23 cellular contexts compared by ENCODE assay signal in the genomic region with DNA sequence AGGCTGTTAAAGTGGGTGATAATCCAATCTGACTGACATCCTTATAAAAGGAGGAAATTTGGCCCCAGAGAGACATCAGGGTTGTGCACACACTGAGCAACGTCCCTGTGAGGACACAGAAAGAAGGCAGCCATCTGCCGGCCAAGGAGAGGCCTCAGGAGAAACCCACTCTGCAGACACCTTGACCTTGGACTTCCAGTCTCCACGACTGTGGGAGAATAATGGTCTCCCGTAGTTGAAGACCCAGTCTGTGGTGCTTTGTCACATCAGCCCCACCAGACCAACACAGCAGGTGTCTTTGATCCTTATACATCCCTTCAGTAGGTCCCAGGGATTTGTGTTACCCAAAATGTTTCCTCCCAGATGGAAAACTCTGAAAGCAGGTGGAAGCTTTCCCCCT. TPM values are rescaled to one million over a fixed set of nuclear protein-coding genes. Genes with fewer than 3 reads are reported as not detected.
DNase-seq lines count a peak whose midpoint lies in the region; ATAC-seq, FAIRE-seq and TF ChIP-seq lines count a peak whose summit lies in the region.
"Had no signal": no experiment of that assay in that cellular context is flagged by ENCODE, and none has a peak within 500 bp of the region (broad histone marks: within the 10 kb centered on the region; RNA-seq: fewer than 3 reads in every experiment).

No MANE protein-coding gene starts in this region.

- no peak overlapping the region; the same call in 1 of the 2 replicates for H2BK12ac ChIP-seq in H1 (ENCODE audit: low read depth, low read length)

- no peak overlapping the region for H3K4ac ChIP-seq in H1 (replicated peaks; ENCODE audit: insufficient read length, low read depth, low read length)

- H3K9me2 ChIP-seq in GM23338 (ENCODE audit: insufficient read depth) = no peaks in the 10 kb centered on the region
- H3K9me2 ChIP-seq in Karpas-422 (replicated peaks; ENCODE audit: insufficient read depth, low read length) = no peaks in the 10 kb centered on the region

- H2AFZ ChIP-seq in GM23338 (peak overlapping the region; percentile 86), H1 (ENCODE audit: low read length) (no peak overlapping the region), Karpas-422 (ENCODE audit: low read length) (no peak overlapping the region)

- H3K23ac ChIP-seq in H1 (ENCODE audit: insufficient read length) = no peak overlapping the region

- H3K36me3 ChIP-seq in GM23338 (ENCODE audit: insufficient read depth) (no peaks in the 10 kb centered on the region), HEK293 (ENCODE audit: control insufficient read depth in 2 of 2, insufficient read depth in 1 of 2, low read length in 2 of 2) (no peaks in the 10 kb centered on the region), WERI-Rb-1 (no peaks in the 10 kb centered on the region; the same call in 1 of the 2 replicates), H1 (ENCODE audit: control insufficient read depth in 2 of 4, insufficient read depth in 4 of 4, low read length in 3 of 4) (no peaks in the 10 kb centered on the region), Karpas-422 (ENCODE audit: insufficient read depth, low read length) (no peaks in the 10 kb centered on the region)
- H3K36me3 ChIP-seq: BE2C had no signal

- WGBS in H1 (ENCODE audit: extremely low coverage in 1 of 2, insufficient coverage in 1 of 2, insufficient read length in 1 of 2, insufficient replicate concordance in 2 of 2, low coverage in 1 of 2, low lambda C conversion rate in 2 of 2, missing lambda C conversion rate in 1 of 2), 2 experiments = 85% methylated on average over 4 of the region's 4 CpGs; no CpG with 5 or more reads in 1 of the 2 experiments

- H3K23me2 ChIP-seq in H1 (ENCODE audit: low read depth, low read length) = peaks cover 7% of the 10 kb centered on the region

- H4K5ac ChIP-seq in H1 (ENCODE audit: insufficient read length, low read depth, low read length) = no peak overlapping the region

- ATAC-seq in GM23338 = no peak
- no peak for ATAC-seq in HG02571 (IDR thresholded peaks at IDR 0.05; ENCODE audit: unreplicated experiment)

- TF ChIP-seq RAD21 in H1 (IDR thresholded peaks at IDR 0.05 in 1 of 2, conservative IDR thresholded peaks at IDR 0.05 in 1 of 2; ENCODE audit: low read depth in 2 of 2, low read length in 2 of 2) = no peak

- H3K4me2 ChIP-seq in GM23338 (no peak overlapping the region), H1 (ENCODE audit: insufficient read depth in 1 of 2, low read depth in 2 of 2, low read length in 2 of 2) (peak overlapping the region; percentile 13 to 43; a peak in 3 of 4 replicates), Karpas-422 (ENCODE audit: low read depth, low read length, poor library complexity, severe bottlenecking) (no peak overlapping the region)

- no peaks in the 10 kb centered on the region for H3K9me3 Mint-ChIP-seq in GM23338
- H3K9me3 Mint-ChIP-seq: CD8-positive, alpha-beta memory T cell; H9 had no signal

- H4K20me1 ChIP-seq in GM23338 (replicated peaks; ENCODE audit: insufficient read depth) = no peaks in the 10 kb centered on the region
- H4K20me1 ChIP-seq in H1 (replicated peaks in 1 of 2; ENCODE audit: control insufficient read depth in 1 of 2, insufficient read depth in 2 of 2, low read length in 2 of 2) = no peaks in the 10 kb centered on the region
- H4K20me1 ChIP-seq in Karpas-422 (ENCODE audit: insufficient read depth, low read depth, low read length) = no peaks in the 10 kb centered on the region

- H3K79me2 ChIP-seq in GM23338 (replicated peaks; ENCODE audit: insufficient read depth) (peaks cover 2% of the 10 kb centered on the region; the same call in 1 of the 2 replicates), H1 (ENCODE audit: control insufficient read depth in 1 of 2, insufficient read depth in 2 of 2, low read length in 2 of 2) (no peaks in the 10 kb centered on the region), Karpas-422 (ENCODE audit: low read length) (no peaks in the 10 kb centered on the region)

- H4K8ac ChIP-seq in H1 (ENCODE audit: extremely low read depth, insufficient read depth, low read length) = no peak overlapping the region

- H3K27me3 Mint-ChIP-seq in GM23338 (ENCODE audit: insufficient read depth, low read depth, poor library complexity) = peaks cover 14% of the 10 kb centered on the region

- no peak overlapping the region for H3K27ac ChIP-seq in GM23338 (ENCODE audit: low read depth)
- no peak overlapping the region for H3K27ac ChIP-seq in HEK293 (ENCODE audit: extremely low read depth, low read depth, low read length)
- H3K27ac ChIP-seq in WERI-Rb-1 = no peak overlapping the region
- no peak overlapping the region for H3K27ac ChIP-seq in H1 (ENCODE audit: low read depth, low read length)
- no peak overlapping the region for H3K27ac ChIP-seq in Karpas-422 (ENCODE audit: low read length)

- no peak overlapping the region for H4K91ac ChIP-seq in H1 (replicated peaks; ENCODE audit: insufficient read length, low read length)

- no peak overlapping the region for H2AK5ac ChIP-seq in H1 (ENCODE audit: low read depth, low read length)

- no peak overlapping the region for H3K27ac Mint-ChIP-seq in GM23338
- H3K27ac Mint-ChIP-seq: CD4-positive, CD25-positive, alpha-beta regulatory T cell had no signal

- no peak for FAIRE-seq in H1 (lab: Jason Lieb, UNC)
- FAIRE-seq: A204.1, GM12892, GM18507 had no signal

- H3K9ac ChIP-seq in H1 (replicated peaks in 1 of 4; ENCODE audit: extremely low read depth in 1 of 4, low read depth in 3 of 4, low read length in 3 of 4) = no peak overlapping the region
- no peak overlapping the region for H3K9ac ChIP-seq in Karpas-422 (ENCODE audit: low read length)

- POLR2A ChIA-PET in HEK293 (lab: Yijun Ruan, JAX) (interaction anchor here (1.5 to 2.9 kb wide), 2 partner anchors 16 to 17 kb away, joined by 7 to 13 read pairs; partner anchors contain the start of gene TMEM50B), H1 (lab: Charles Lee; ENCODE audit: partially characterized antibody) (interaction anchor here (0.9 to 1.9 kb wide), 7 partner anchors 10 to 49 kb away, joined by 3 to 8 read pairs (median 3); partner anchors contain the start of gene TMEM50B)

- TF ChIP-seq CTCF in GM23338 (conservative IDR thresholded peaks at IDR 0.05; ENCODE audit: low read depth in 2 of 2) (no peak), HEK293 (tag by site-specific recombination; IDR thresholded peaks at IDR 0.05) (no peak), WERI-Rb-1 (IDR thresholded peaks at IDR 0.05; ENCODE audit: low read depth, low read length) (no peak), H1 (IDR thresholded peaks at IDR 0.05; ENCODE audit: control extremely low read depth in 1 of 3, insufficient read depth in 1 of 3, low read depth in 1 of 3, low read length in 3 of 3) (no peak)

- no peaks in the 10 kb centered on the region for H3K27me3 ChIP-seq in GM23338 (ENCODE audit: insufficient read depth)
- H3K27me3 ChIP-seq in WERI-Rb-1 (ENCODE audit: insufficient read depth, low read depth, severe bottlenecking) = no peaks in the 10 kb centered on the region
- H3K27me3 ChIP-seq in H1 (replicated peaks in 1 of 4; ENCODE audit: control insufficient read depth in 3 of 4, extremely low read depth in 1 of 4, insufficient read depth in 3 of 4, low read length in 3 of 4) = no peaks in the 10 kb centered on the region
- no peaks in the 10 kb centered on the region for H3K27me3 ChIP-seq in Karpas-422 (ENCODE audit: low read length)
- H3K27me3 ChIP-seq: BE2C had no signal

- no peak overlapping the region; the same call in 1 of the 2 replicates for H2BK5ac ChIP-seq in H1 (ENCODE audit: low read depth, low read length)

- no peak overlapping the region for H2BK15ac ChIP-seq in H1 (ENCODE audit: low read length)

- H3K4me3 Mint-ChIP-seq in GM23338 = no peak overlapping the region

- H3K4me1 ChIP-seq in GM23338 (ENCODE audit: insufficient read depth) (peaks cover 3% of the 10 kb centered on the region), HEK293 (ENCODE audit: control insufficient read depth, insufficient read depth, low read length) (no peaks in the 10 kb centered on the region; the same call in 1 of the 2 replicates), H1 (replicated peaks in 1 of 4; ENCODE audit: control insufficient read depth in 3 of 4, insufficient read depth in 4 of 4, low read length in 3 of 4) (peaks cover 0 to 8% (median 0%) of the 10 kb centered on the region in 4 experiments; a peak in 1 of 7 replicates), Karpas-422 (ENCODE audit: low read length) (peaks cover 9% of the 10 kb centered on the region)
- H3K4me1 ChIP-seq: BE2C had no signal

- TF ChIP-seq EP300 in H1 (IDR thresholded peaks at IDR 0.05; ENCODE audit: borderline replicate concordance in 1 of 2, low read depth in 2 of 2, low read length in 2 of 2) = no peak

- H3K4me3 ChIP-seq in GM23338 = no peak overlapping the region
- no peak overlapping the region for H3K4me3 ChIP-seq in HEK293 (ENCODE audit: low read depth, low read length)
- H3K4me3 ChIP-seq in WERI-Rb-1 (ENCODE audit: low read depth, low read length) = no peak overlapping the region
- H3K4me3 ChIP-seq in H1 (ENCODE audit: extremely low read depth in 1 of 4, insufficient read depth in 2 of 4, low read depth in 3 of 4, low read length in 4 of 4) = no peak overlapping the region
- no peak overlapping the region for H3K4me3 ChIP-seq in Karpas-422 (ENCODE audit: low read length)

- H3K4me1 Mint-ChIP-seq in GM23338 = peaks cover 17% of the 10 kb centered on the region

- no peaks in the 10 kb centered on the region for H3K36me3 Mint-ChIP-seq in GM23338 (ENCODE audit: low read depth)
- H3K36me3 Mint-ChIP-seq: CD4-positive, CD25-positive, alpha-beta regulatory T cell had no signal

- H3K56ac ChIP-seq in H1 (replicated peaks; ENCODE audit: insufficient read length, low read depth, low read length) = no peak overlapping the region

- DNase-seq in GM23338 (ENCODE audit: low spot score) (no peak), WERI-Rb-1 (peak; percentile 35), H1 (ENCODE audit: low read depth in 1 of 2, low spot score in 2 of 2) (no peak), Karpas-422 (no peak), NCI-H1417 treated with DMSO at 0.1 percent for 48 hours (lab: John Stamatoyannopoulos, UW) (no peak)
- DNase-seq: ACHN; BE2C; C1 segment of cervical spinal cord; CD4-positive, CD25-positive, alpha-beta regulatory T cell; CD8-positive, alpha-beta memory T cell; COR-L47; DMS153; DMS79; GDM1; GOT3; IMR-90; KBM-7 had no signal

- H2BK20ac ChIP-seq in H1 (ENCODE audit: low read length) = no peak overlapping the region

- H3K79me1 ChIP-seq in H1 (ENCODE audit: low read depth, low read length) = no peaks in the 10 kb centered on the region

- H3K18ac ChIP-seq in H1 (ENCODE audit: extremely low read depth, low read length) = no peak overlapping the region

- H2BK120ac ChIP-seq in H1 (replicated peaks; ENCODE audit: low read depth, low read length) = no peak overlapping the region

- H3K14ac ChIP-seq in H1 (ENCODE audit: insufficient read length) = no peak overlapping the region

- H3F3A ChIP-seq in GM23338 (replicated peaks; ENCODE audit: low read depth) = peaks cover 8% of the 10 kb centered on the region; the same call in 1 of the 2 replicates

- H3K9me3 ChIP-seq in HEK293 (ENCODE audit: control insufficient read depth, insufficient read depth, low read depth, low read length) (no peaks in the 10 kb centered on the region), WERI-Rb-1 (ENCODE audit: severe bottlenecking) (peaks cover 10% of the 10 kb centered on the region), H1 (ENCODE audit: insufficient read depth in 2 of 2, low read depth in 1 of 2, low read length in 1 of 2) (no peaks in the 10 kb centered on the region), Karpas-422 (ENCODE audit: low read length) (no peaks in the 10 kb centered on the region)
- H3K9me3 ChIP-seq: BE2C had no signal

- CTCF ChIA-PET in HEK293 (lab: Yijun Ruan, JAX) = no interaction called here
- CTCF ChIA-PET in H1 (lab: Charles Lee; ENCODE audit: partially characterized antibody) = interaction anchor here (1.3 to 1.4 kb wide), 2 partner anchors 15 to 110 kb away, joined by 4 to 6 read pairs; no protein-coding TSS in a partner anchor

- TF ChIP-seq POLR2A in H1 (IDR thresholded peaks at IDR 0.05; ENCODE audit: control extremely low read depth in 1 of 2, low read depth in 2 of 2, low read length in 2 of 2) = no peak

RNA-seq across cellular contexts. Expression of gene DNAJC28, which starts 4.2 kb away (rescaled TPM):
- total RNA-seq in GM23338 (2014; rRNA removed; shearing (Covaris generic)) = 2.5 and 5.0 TPM in 2 replicates
- polyA plus RNA-seq in GM23338 (2016; fragmentation: Nextera tagmentation; extraction: Ambion mirVana) (3.8 and 6.6 TPM in 2 replicates), H1 (2011; rRNA removed) (0.75 and 0.97 TPM in 2 replicates)
- 4.2 and 4.3 TPM in 2 replicates for total RNA-seq in H1 (2021; fragmentation: NEBNext Ultra II Directional; extraction: Animal tissue kit (Norgen Biotek cat#: 25700))
- 2.9 TPM for polyA plus RNA-seq in H1 (2011; cell fraction: cytosol; rRNA removed)
- 0.51 TPM for polyA plus RNA-seq in H1 (2011; cell fraction: nucleus; rRNA removed)
- polyA plus RNA-seq in H1 (2012, experiment 1 of 2) = 1.8 to 3.8 TPM (median 2.8 TPM) in 4 replicates
- 0.50 TPM for polyA plus RNA-seq in H1 (2012, experiment 2 of 2)
- polyA plus RNA-seq in H1 (2013, experiment 1 of 2) = 3.9 TPM
- polyA plus RNA-seq in H1 (2013, experiment 2 of 2) = 4.2 TPM
- polyA minus RNA-seq in H1 (2011; rRNA and poly(A)+ RNA removed) = 0.82 and 0.98 TPM in 2 replicates
- 0.51 TPM for polyA minus RNA-seq in H1 (2011; cell fraction: cytosol; rRNA and poly(A)+ RNA removed)
- polyA minus RNA-seq in H1 (2011; cell fraction: nucleus; rRNA and poly(A)+ RNA removed) = 2.1 TPM
- 0.22 and 0.25 TPM in 2 replicates for total RNA-seq in Karpas-422 (2014; rRNA removed; shearing (Covaris generic); ENCODE audit: low replicate concordance)

RNA-seq across cellular contexts. Expression of gene TMEM50B, which starts 16.0 kb away (rescaled TPM):
- 19.1 and 25.1 TPM in 2 replicates for total RNA-seq in GM23338 (2014; rRNA removed; shearing (Covaris generic))
- polyA plus RNA-seq in GM23338 (2016; fragmentation: Nextera tagmentation; extraction: Ambion mirVana) = 26.1 and 27.6 TPM in 2 replicates
- total RNA-seq in H1 (2021; fragmentation: NEBNext Ultra II Directional; extraction: Animal tissue kit (Norgen Biotek cat#: 25700)) = 16.8 and 17.8 TPM in 2 replicates
- polyA plus RNA-seq in H1 (2011; rRNA removed) = 20.5 and 21.9 TPM in 2 replicates
- polyA plus RNA-seq in H1 (2011; cell fraction: cytosol; rRNA removed) = 33.1 TPM
- polyA plus RNA-seq in H1 (2011; cell fraction: nucleus; rRNA removed) = 43.9 TPM
- 14.6 to 20.9 TPM (median 17.7 TPM) in 4 replicates for polyA plus RNA-seq in H1 (2012, experiment 1 of 2)
- 3.9 TPM for polyA plus RNA-seq in H1 (2012, experiment 2 of 2)
- 12.8 TPM for polyA plus RNA-seq in H1 (2013, experiment 1 of 2)
- 12.5 TPM for polyA plus RNA-seq in H1 (2013, experiment 2 of 2)
- 8.7 and 11.9 TPM in 2 replicates for polyA minus RNA-seq in H1 (2011; rRNA and poly(A)+ RNA removed)
- 5.6 TPM for polyA minus RNA-seq in H1 (2011; cell fraction: cytosol; rRNA and poly(A)+ RNA removed)
- 15.8 TPM for polyA minus RNA-seq in H1 (2011; cell fraction: nucleus; rRNA and poly(A)+ RNA removed)
- total RNA-seq in Karpas-422 (2014; rRNA removed; shearing (Covaris generic); ENCODE audit: low replicate concordance) = 39.9 and 57.5 TPM in 2 replicates

RNA-seq across cellular contexts. Expression of gene GART, which starts 46.2 kb away (rescaled TPM):
- 224 and 270 TPM in 2 replicates for total RNA-seq in GM23338 (2014; rRNA removed; shearing (Covaris generic))
- polyA plus RNA-seq in GM23338 (2016; fragmentation: Nextera tagmentation; extraction: Ambion mirVana) (86.3 and 87.6 TPM in 2 replicates), H1 (2011; rRNA removed) (20.6 and 23.1 TPM in 2 replicates)
- 231 TPM in 2 replicates for total RNA-seq in H1 (2021; fragmentation: NEBNext Ultra II Directional; extraction: Animal tissue kit (Norgen Biotek cat#: 25700))
- polyA plus RNA-seq in H1 (2011; cell fraction: cytosol; rRNA removed) = 32.4 TPM
- 34.4 TPM for polyA plus RNA-seq in H1 (2011; cell fraction: nucleus; rRNA removed)
- polyA plus RNA-seq in H1 (2012, experiment 1 of 2) = 102 to 135 TPM (median 114 TPM) in 4 replicates
- 31.4 TPM for polyA plus RNA-seq in H1 (2012, experiment 2 of 2)
- 104 TPM for polyA plus RNA-seq in H1 (2013, experiment 1 of 2)
- polyA plus RNA-seq in H1 (2013, experiment 2 of 2) = 101 TPM
- 44.5 and 61.3 TPM in 2 replicates for polyA minus RNA-seq in H1 (2011; rRNA and poly(A)+ RNA removed)
- polyA minus RNA-seq in H1 (2011; cell fraction: cytosol; rRNA and poly(A)+ RNA removed) = 44.6 TPM
- polyA minus RNA-seq in H1 (2011; cell fraction: nucleus; rRNA and poly(A)+ RNA removed) = 64.5 TPM
- 117 and 119 TPM in 2 replicates for total RNA-seq in Karpas-422 (2014; rRNA removed; shearing (Covaris generic); ENCODE audit: low replicate concordance)

RNA-seq across cellular contexts. Expression of gene SON, which starts 47.1 kb away (rescaled TPM):
- total RNA-seq in GM23338 (2014; rRNA removed; shearing (Covaris generic)) = 361 and 362 TPM in 2 replicates
- polyA plus RNA-seq in GM23338 (2016; fragmentation: Nextera tagmentation; extraction: Ambion mirVana) (1,421 and 1,477 TPM in 2 replicates), H1 (2011; rRNA removed) (113 and 122 TPM in 2 replicates)
- 270 and 274 TPM in 2 replicates for total RNA-seq in H1 (2021; fragmentation: NEBNext Ultra II Directional; extraction: Animal tissue kit (Norgen Biotek cat#: 25700))
- polyA plus RNA-seq in H1 (2011; cell fraction: cytosol; rRNA removed) = 90.3 TPM
- polyA plus RNA-seq in H1 (2011; cell fraction: nucleus; rRNA removed) = 187 TPM
- polyA plus RNA-seq in H1 (2012, experiment 1 of 2) = 131 to 257 TPM (median 167 TPM) in 4 replicates
- polyA plus RNA-seq in H1 (2012, experiment 2 of 2) = 17.8 TPM
- 114 TPM for polyA plus RNA-seq in H1 (2013, experiment 1 of 2)
- 94.2 TPM for polyA plus RNA-seq in H1 (2013, experiment 2 of 2)
- 310 and 447 TPM in 2 replicates for polyA minus RNA-seq in H1 (2011; rRNA and poly(A)+ RNA removed)
- polyA minus RNA-seq in H1 (2011; cell fraction: cytosol; rRNA and poly(A)+ RNA removed) = 151 TPM
- polyA minus RNA-seq in H1 (2011; cell fraction: nucleus; rRNA and poly(A)+ RNA removed) = 237 TPM
- 121 and 159 TPM in 2 replicates for total RNA-seq in Karpas-422 (2014; rRNA removed; shearing (Covaris generic); ENCODE audit: low replicate concordance)

Comparison
In these comparisons a context has a peak if more than half of its experiments do, and no peak if none do; other contexts are left out.
1. H3K4me2 ChIP-seq: peak in H1 (2 of 2); none in GM23338 (single experiment) and Karpas-422 (single experiment).